In genomic region chr19:11435057-11435832, GRCh38 we compare ENCODE assay signal across 1 cellular context.
TF ChIP-seq lines count a peak whose summit lies in the region.

ODAD3 (minus strand) TSS chr19:11435121; CDS start chr19:11435016, 105 bp downstream.
PRKCSH (plus strand) TSS chr19:11435635; CDS start chr19:11436118, 483 bp downstream.

TF ChIP-seq in GM12878, 131 proteins besides CTCF, POLR2A, EP300 and RAD21 (continued from another document and continues in another):
- TF ChIP-seq E4F1 (IDR thresholded peaks at IDR 0.05; ENCODE audit: borderline replicate concordance, partially characterized antibody): peak; percentile 64
- peak; percentile 89 for TF ChIP-seq POLR2AphosphoS5 (IDR thresholded peaks at IDR 0.05; ENCODE audit: low read length)
- peak; percentile 99 for TF ChIP-seq IKZF1 (conservative IDR thresholded peaks at IDR 0.05)
- TF ChIP-seq MYC (IDR thresholded peaks at IDR 0.05; ENCODE audit: insufficient read depth, insufficient read length, insufficient replicate concordance, low read length, severe bottlenecking): no peak
- no peak for TF ChIP-seq MYB (IDR thresholded peaks at IDR 0.05; ENCODE audit: borderline replicate concordance, low read depth, low read length)
- no peak for TF ChIP-seq NFYA (IDR thresholded peaks at IDR 0.05; ENCODE audit: borderline replicate concordance, low read depth, low read length)
- TF ChIP-seq RELB (IDR thresholded peaks at IDR 0.05; ENCODE audit: low read depth): peak; percentile 97
- TF ChIP-seq ZSCAN29 (IDR thresholded peaks at IDR 0.05): no peak
- TF ChIP-seq, protein P1, sequence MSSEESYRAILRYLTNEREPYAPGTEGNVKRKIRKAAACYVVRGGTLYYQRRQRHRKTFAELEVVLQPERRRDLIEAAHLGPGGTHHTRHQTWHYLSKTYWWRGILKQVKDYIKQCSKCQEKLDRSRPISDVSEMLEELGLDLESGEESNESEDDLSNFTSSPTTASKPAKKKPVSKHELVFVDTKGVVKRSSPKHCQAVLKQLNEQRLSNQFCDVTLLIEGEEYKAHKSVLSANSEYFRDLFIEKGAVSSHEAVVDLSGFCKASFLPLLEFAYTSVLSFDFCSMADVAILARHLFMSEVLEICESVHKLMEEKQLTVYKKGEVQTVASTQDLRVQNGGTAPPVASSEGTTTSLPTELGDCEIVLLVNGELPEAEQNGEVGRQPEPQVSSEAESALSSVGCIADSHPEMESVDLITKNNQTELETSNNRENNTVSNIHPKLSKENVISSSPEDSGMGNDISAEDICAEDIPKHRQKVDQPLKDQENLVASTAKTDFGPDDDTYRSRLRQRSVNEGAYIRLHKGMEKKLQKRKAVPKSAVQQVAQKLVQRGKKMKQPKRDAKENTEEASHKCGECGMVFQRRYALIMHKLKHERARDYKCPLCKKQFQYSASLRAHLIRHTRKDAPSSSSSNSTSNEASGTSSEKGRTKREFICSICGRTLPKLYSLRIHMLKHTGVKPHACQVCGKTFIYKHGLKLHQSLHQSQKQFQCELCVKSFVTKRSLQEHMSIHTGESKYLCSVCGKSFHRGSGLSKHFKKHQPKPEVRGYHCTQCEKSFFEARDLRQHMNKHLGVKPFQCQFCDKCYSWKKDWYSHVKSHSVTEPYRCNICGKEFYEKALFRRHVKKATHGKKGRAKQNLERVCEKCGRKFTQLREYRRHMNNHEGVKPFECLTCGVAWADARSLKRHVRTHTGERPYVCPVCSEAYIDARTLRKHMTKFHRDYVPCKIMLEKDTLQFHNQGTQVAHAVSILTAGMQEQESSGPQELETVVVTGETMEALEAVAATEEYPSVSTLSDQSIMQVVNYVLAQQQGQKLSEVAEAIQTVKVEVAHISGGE (CRISPR knock-in tag; IDR thresholded peaks at IDR 0.05): peak; percentile 9; the same call in 1 of the 2 replicates
- TF ChIP-seq KLF5 (IDR thresholded peaks at IDR 0.05; ENCODE audit: partially characterized antibody): peak; percentile 52
- TF ChIP-seq BACH1 (IDR thresholded peaks at IDR 0.05; ENCODE audit: borderline replicate concordance): no peak; the same call in 1 of the 2 replicates
- TF ChIP-seq EGR1 (IDR thresholded peaks at IDR 0.05; ENCODE audit: borderline replicate concordance in 1 of 2, low read depth in 2 of 2, low read length in 2 of 2): peak in 1 of 2 experiments; percentile 63; a peak in 1 of 3 replicates
- peak; percentile 68; the same call in 1 of the 2 replicates for TF ChIP-seq TBL1XR1 (IDR thresholded peaks at IDR 0.05; ENCODE audit: low read depth, low read length)
- TF ChIP-seq BMI1 (IDR thresholded peaks at IDR 0.05; ENCODE audit: borderline replicate concordance): peak; percentile 98
- TF ChIP-seq ZZZ3 (IDR thresholded peaks at IDR 0.05; ENCODE audit: control insufficient read depth, insufficient read length, low read depth): no peak
- TF ChIP-seq ATF7 (IDR thresholded peaks at IDR 0.05; ENCODE audit: low read depth): peak; percentile 68
- TF ChIP-seq CEBPB (IDR thresholded peaks at IDR 0.05; ENCODE audit: borderline replicate concordance in 1 of 2, low read depth in 2 of 2, low read length in 2 of 2): peak in 1 of 2 experiments; percentile 8; a peak in 1 of 4 replicates
- TF ChIP-seq TARDBP (IDR thresholded peaks at IDR 0.05; ENCODE audit: borderline replicate concordance): peak; percentile 89
- TF ChIP-seq SKIL (IDR thresholded peaks at IDR 0.05; ENCODE audit: low read depth, poor library complexity, severe bottlenecking): peak; percentile 5
- peak; percentile 87 to 96 for TF ChIP-seq BHLHE40 (IDR thresholded peaks at IDR 0.05; ENCODE audit: borderline replicate concordance in 1 of 2, low read depth in 2 of 2, low read length in 1 of 2)
- TF ChIP-seq CHD2 (IDR thresholded peaks at IDR 0.05; ENCODE audit: borderline replicate concordance, low read depth, low read length): peak; percentile 71
- TF ChIP-seq NR2C1 (IDR thresholded peaks at IDR 0.05): peak; percentile 94
- no peak for TF ChIP-seq HDAC2 (IDR thresholded peaks at IDR 0.05)
- no peak for TF ChIP-seq CBX5 (IDR thresholded peaks at IDR 0.05; ENCODE audit: low read depth)
- TF ChIP-seq PBX3 (IDR thresholded peaks at IDR 0.05; ENCODE audit: insufficient replicate concordance, low read depth, low read length): peak; percentile 92
- TF ChIP-seq MEF2B (IDR thresholded peaks at IDR 0.05; ENCODE audit: partially characterized antibody, poor library complexity, severe bottlenecking): peak; percentile 72
- peak; percentile 90; the same call in 1 of the 2 replicates for TF ChIP-seq RB1 (IDR thresholded peaks at IDR 0.05; ENCODE audit: borderline replicate concordance)
- TF ChIP-seq E2F4 (IDR thresholded peaks at IDR 0.05; ENCODE audit: low read depth, low read length): peak; percentile 81
- 0 out of 2 replicates have a peak, but pooled peaks have one; percentile 41 for TF ChIP-seq LARP7 (IDR thresholded peaks at IDR 0.05)
- peak; percentile 34; the same call in 1 of the 2 replicates for TF ChIP-seq SIN3A (IDR thresholded peaks at IDR 0.05; ENCODE audit: low read depth, low read length)
- TF ChIP-seq, protein P2, sequence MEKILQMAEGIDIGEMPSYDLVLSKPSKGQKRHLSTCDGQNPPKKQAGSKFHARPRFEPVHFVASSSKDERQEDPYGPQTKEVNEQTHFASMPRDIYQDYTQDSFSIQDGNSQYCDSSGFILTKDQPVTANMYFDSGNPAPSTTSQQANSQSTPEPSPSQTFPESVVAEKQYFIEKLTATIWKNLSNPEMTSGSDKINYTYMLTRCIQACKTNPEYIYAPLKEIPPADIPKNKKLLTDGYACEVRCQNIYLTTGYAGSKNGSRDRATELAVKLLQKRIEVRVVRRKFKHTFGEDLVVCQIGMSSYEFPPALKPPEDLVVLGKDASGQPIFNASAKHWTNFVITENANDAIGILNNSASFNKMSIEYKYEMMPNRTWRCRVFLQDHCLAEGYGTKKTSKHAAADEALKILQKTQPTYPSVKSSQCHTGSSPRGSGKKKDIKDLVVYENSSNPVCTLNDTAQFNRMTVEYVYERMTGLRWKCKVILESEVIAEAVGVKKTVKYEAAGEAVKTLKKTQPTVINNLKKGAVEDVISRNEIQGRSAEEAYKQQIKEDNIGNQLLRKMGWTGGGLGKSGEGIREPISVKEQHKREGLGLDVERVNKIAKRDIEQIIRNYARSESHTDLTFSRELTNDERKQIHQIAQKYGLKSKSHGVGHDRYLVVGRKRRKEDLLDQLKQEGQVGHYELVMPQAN (conservative IDR thresholded peaks at IDR 0.05): peak; percentile 80
- peak; percentile 93 for TF ChIP-seq HCFC1 (IDR thresholded peaks at IDR 0.05; ENCODE audit: low read length)
- no peak for TF ChIP-seq YBX1 (IDR thresholded peaks at IDR 0.05)
- TF ChIP-seq BCLAF1 (IDR thresholded peaks at IDR 0.05): no peak
- TF ChIP-seq, protein P3, sequence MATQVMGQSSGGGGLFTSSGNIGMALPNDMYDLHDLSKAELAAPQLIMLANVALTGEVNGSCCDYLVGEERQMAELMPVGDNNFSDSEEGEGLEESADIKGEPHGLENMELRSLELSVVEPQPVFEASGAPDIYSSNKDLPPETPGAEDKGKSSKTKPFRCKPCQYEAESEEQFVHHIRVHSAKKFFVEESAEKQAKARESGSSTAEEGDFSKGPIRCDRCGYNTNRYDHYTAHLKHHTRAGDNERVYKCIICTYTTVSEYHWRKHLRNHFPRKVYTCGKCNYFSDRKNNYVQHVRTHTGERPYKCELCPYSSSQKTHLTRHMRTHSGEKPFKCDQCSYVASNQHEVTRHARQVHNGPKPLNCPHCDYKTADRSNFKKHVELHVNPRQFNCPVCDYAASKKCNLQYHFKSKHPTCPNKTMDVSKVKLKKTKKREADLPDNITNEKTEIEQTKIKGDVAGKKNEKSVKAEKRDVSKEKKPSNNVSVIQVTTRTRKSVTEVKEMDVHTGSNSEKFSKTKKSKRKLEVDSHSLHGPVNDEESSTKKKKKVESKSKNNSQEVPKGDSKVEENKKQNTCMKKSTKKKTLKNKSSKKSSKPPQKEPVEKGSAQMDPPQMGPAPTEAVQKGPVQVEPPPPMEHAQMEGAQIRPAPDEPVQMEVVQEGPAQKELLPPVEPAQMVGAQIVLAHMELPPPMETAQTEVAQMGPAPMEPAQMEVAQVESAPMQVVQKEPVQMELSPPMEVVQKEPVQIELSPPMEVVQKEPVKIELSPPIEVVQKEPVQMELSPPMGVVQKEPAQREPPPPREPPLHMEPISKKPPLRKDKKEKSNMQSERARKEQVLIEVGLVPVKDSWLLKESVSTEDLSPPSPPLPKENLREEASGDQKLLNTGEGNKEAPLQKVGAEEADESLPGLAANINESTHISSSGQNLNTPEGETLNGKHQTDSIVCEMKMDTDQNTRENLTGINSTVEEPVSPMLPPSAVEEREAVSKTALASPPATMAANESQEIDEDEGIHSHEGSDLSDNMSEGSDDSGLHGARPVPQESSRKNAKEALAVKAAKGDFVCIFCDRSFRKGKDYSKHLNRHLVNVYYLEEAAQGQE (IDR thresholded peaks at IDR 0.05; ENCODE audit: low read depth, low read length): no peak
